In the genomic region with DNA sequence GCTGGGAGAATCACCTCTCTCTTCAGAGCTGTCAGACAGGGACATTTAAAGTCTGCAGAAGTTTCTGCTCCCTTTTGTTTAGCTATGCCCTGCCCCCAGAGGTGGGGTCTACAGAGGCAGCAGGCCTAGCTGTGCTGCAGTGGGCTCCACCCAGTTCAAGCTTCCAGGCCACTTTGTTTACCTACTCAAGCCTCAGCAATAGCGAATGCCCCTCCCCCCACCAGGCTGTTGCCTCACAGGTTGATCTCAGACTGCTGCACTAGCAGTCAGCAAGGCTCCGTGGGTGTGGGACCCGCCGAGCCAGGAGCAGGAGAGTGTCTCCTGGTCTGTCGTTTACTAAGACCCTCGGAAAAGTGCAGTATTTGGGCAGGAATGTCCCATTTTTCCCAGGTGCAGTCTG, we compare ENCODE assay signal across 13 cellular contexts. TPM values are rescaled to one million over a fixed set of nuclear protein-coding genes. Genes with fewer than 3 reads are reported as not detected.
"Had no signal": no experiment of that assay in that cellular context is flagged by ENCODE, and none has a peak within 500 bp of the region (broad histone marks: within the 10 kb centered on the region; RNA-seq: fewer than 3 reads in every experiment).

No MANE protein-coding gene starts in this region.

RNA-seq across cellular contexts. Expression of a gene that starts 2.1 kb away (rescaled TPM):
- total RNA-seq: bronchial epithelial cell; dermis blood vessel endothelial cell; esophagus squamous epithelium; glomerular endothelial cell; heart right ventricle; lower leg skin; naive thymus-derived CD8-positive, alpha-beta T cell; osteoblast; right cardiac atrium; T-helper 1 cell treated with Interleukin-12 subunit alpha and Interleukin-12 subunit beta and Interleukin-4 antibody, amounts not matched to agents 30 ng/mL and 1 ng/mL, for 36 hours; temporal lobe; tibial nerve had no signal
- polyA plus RNA-seq: adipose tissue; heart right ventricle; naive thymus-derived CD8-positive, alpha-beta T cell; right cardiac atrium had no signal

RNA-seq across cellular contexts. Expression of a gene that starts 35.9 kb away (rescaled TPM):
- total RNA-seq: bronchial epithelial cell; dermis blood vessel endothelial cell; esophagus squamous epithelium; glomerular endothelial cell; heart right ventricle; lower leg skin; naive thymus-derived CD8-positive, alpha-beta T cell; osteoblast; right cardiac atrium; T-helper 1 cell treated with Interleukin-12 subunit alpha and Interleukin-12 subunit beta and Interleukin-4 antibody, amounts not matched to agents 30 ng/mL and 1 ng/mL, for 36 hours; temporal lobe; tibial nerve had no signal
- polyA plus RNA-seq: adipose tissue; heart right ventricle; naive thymus-derived CD8-positive, alpha-beta T cell; right cardiac atrium had no signal

RNA-seq across cellular contexts. Expression of a gene that starts 53.6 kb away (rescaled TPM):
- total RNA-seq: bronchial epithelial cell; dermis blood vessel endothelial cell; esophagus squamous epithelium; glomerular endothelial cell; heart right ventricle; lower leg skin; naive thymus-derived CD8-positive, alpha-beta T cell; osteoblast; right cardiac atrium; T-helper 1 cell treated with Interleukin-12 subunit alpha and Interleukin-12 subunit beta and Interleukin-4 antibody, amounts not matched to agents 30 ng/mL and 1 ng/mL, for 36 hours had no signal
- polyA plus RNA-seq: adipose tissue; heart right ventricle; naive thymus-derived CD8-positive, alpha-beta T cell; right cardiac atrium had no signal
